Comparison of ENCODE assay signal across 1 cellular context in genomic region chr12:118704517-118704916, GRCh38.
TF ChIP-seq lines count a peak whose summit lies in the region.

No MANE protein-coding gene starts in this region.

TF ChIP-seq in GM23338, 12 proteins besides CTCF, POLR2A, EP300 and RAD21 (continued from another document):
- TF ChIP-seq ZNF462 (CRISPR knock-in tag; IDR thresholded peaks at IDR 0.05): no peak
- TF ChIP-seq NANOG (IDR thresholded peaks at IDR 0.05; ENCODE audit: borderline replicate concordance): no peak
- no peak for TF ChIP-seq EZH2 (IDR thresholded peaks at IDR 0.05; ENCODE audit: low read depth, unreplicated experiment)
- TF ChIP-seq, protein P1, sequence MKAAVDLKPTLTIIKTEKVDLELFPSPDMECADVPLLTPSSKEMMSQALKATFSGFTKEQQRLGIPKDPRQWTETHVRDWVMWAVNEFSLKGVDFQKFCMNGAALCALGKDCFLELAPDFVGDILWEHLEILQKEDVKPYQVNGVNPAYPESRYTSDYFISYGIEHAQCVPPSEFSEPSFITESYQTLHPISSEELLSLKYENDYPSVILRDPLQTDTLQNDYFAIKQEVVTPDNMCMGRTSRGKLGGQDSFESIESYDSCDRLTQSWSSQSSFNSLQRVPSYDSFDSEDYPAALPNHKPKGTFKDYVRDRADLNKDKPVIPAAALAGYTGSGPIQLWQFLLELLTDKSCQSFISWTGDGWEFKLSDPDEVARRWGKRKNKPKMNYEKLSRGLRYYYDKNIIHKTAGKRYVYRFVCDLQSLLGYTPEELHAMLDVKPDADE (IDR thresholded peaks at IDR 0.05): no peak
- no peak for TF ChIP-seq ZNF331 (CRISPR knock-in tag; IDR thresholded peaks at IDR 0.05; ENCODE audit: low read depth)
- TF ChIP-seq STAT1 (IDR thresholded peaks at IDR 0.05; ENCODE audit: unreplicated experiment): no peak
- TF ChIP-seq POLR2AphosphoS5 (IDR thresholded peaks at IDR 0.05; ENCODE audit: low read depth): no peak
